In the genomic region with DNA sequence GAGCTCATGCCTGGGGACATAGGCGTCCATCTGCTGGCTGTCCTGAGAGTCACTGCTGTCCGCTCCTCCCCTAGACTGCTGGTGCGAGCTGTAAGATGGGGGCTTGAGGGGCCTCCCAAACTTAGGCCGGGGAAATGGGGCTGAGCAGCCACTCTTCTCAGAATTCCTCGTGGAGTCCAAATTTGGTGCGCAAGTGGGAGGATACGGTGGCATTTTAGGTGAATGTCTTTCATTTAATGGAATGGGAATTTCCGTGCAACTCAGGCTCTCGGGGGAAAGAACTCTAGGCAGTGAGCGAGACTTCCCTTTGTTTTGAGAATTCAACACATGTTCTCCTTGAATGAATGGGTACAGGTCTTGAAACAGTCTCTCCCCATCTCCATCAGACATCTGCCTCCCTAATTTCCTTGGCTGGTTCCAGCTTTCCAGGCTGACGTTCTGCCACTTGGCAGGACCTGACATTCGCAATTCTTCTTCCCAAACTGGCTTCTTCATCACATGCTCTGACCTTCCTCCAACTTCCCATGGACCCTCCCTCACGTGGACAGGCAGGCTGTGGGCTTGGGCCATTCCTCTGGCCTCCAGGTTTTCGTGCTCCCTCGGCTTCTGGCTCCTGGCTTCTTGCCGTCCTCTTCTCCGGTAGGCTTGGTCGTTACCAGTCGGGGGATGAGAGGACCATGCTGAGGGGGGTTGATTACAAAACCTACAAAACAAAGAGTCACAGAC, we compare ENCODE assay signal across 1 cellular context.
TF ChIP-seq lines count a peak whose summit lies in the region.

No MANE protein-coding gene starts in this region.

TF ChIP-seq in H1, 55 proteins besides CTCF, POLR2A, EP300 and RAD21:
- no peak for TF ChIP-seq GABPA (IDR thresholded peaks at IDR 0.05; ENCODE audit: borderline replicate concordance, insufficient read depth, low read length)
- TF ChIP-seq SP4 (IDR thresholded peaks at IDR 0.05; ENCODE audit: low read length): no peak
- no peak for TF ChIP-seq CHD1 (IDR thresholded peaks at IDR 0.05; ENCODE audit: low read depth, low read length)
